In genomic region chr14:96072746-96073145, GRCh38 we compare ENCODE assay signal across 34 cellular contexts.
"Had no signal": no experiment of that assay in that cellular context is flagged by ENCODE, and none has a peak within 500 bp of the region (broad histone marks: within the 10 kb centered on the region; RNA-seq: fewer than 3 reads in every experiment).

No MANE protein-coding gene starts in this region.

- ATAC-seq: activated CD4-positive, CD25-positive, alpha-beta regulatory T cell treated with anti-CD3 and anti-CD28 coated beads, Interleukin-2, amount 50 U/mL, for 24 hours; activated CD8-positive, alpha-beta memory T cell treated with anti-CD3 and anti-CD28 coated beads, Interleukin-2, amount 10 ng/mL, durations not matched to agents 7 days and 5 days; activated CD8-positive, alpha-beta T cell treated with anti-CD3 and anti-CD28 coated beads for 36 hours; activated naive CD4-positive, alpha-beta T cell treated with anti-CD3 and anti-CD28 coated beads, Interleukin-2, amount 50 U/mL, for 72 hours; gastroesophageal sphincter; T-helper 17 cell had no signal

- H3K4me3 ChIP-seq: ascending aorta, breast epithelium, cardiac muscle cell, colonic mucosa, esophagus squamous epithelium, gastroesophageal sphincter had no signal

- H3K4me3 Mint-ChIP-seq: activated B cell treated with CpG ODN at 0.5 μM for 24 hours; activated CD8-positive, alpha-beta memory T cell treated with anti-CD3 and anti-CD28 coated beads, Interleukin-2, amount 10 ng/mL, durations not matched to agents 7 days and 5 days; activated CD8-positive, alpha-beta T cell treated with anti-CD3 and anti-CD28 coated beads for 36 hours; activated naive CD4-positive, alpha-beta T cell treated with anti-CD3 and anti-CD28 coated beads, Interleukin-2, amount 10 ng/mL, durations not matched to agents 7 days and 5 days; activated naive CD8-positive, alpha-beta T cell treated with anti-CD3 and anti-CD28 coated beads, Interleukin-2, amount 10 ng/mL, durations not matched to agents 7 days and 5 days; activated T-helper 1 cell treated with anti-CD3 and anti-CD28 coated beads, Interleukin-12 subunit alpha, Interleukin-12 subunit beta, Interleukin-2, Interleukin-4 antibody, amounts not matched to agents 30 ng/mL and 10 ng/mL and 1 ng/mL, durations not matched to agents 14 hours and 24 hours and 36 hours; brain; T-helper 17 cell; T-helper 2 cell treated with Interferon-gamma antibody and Interleukin-4, amounts not matched to agents 5 μg/mL and 100 μg/mL, for 36 hours had no signal

- H3K27me3 ChIP-seq: ascending aorta, breast epithelium, cardiac muscle cell, colonic mucosa, esophagus squamous epithelium, gastroesophageal sphincter had no signal

- FAIRE-seq: endometrium, endothelial cell of umbilical vein had no signal

- H3K9me3 Mint-ChIP-seq: activated naive CD4-positive, alpha-beta T cell treated with anti-CD3 and anti-CD28 coated beads, Interleukin-2, amount 10 ng/mL, durations not matched to agents 7 days and 5 days; activated naive CD4-positive, alpha-beta T cell treated with anti-CD3 and anti-CD28 coated beads, Interleukin-2, amount 50 U/mL, for 72 hours; activated naive CD8-positive, alpha-beta T cell treated with anti-CD3 and anti-CD28 coated beads, Interleukin-2, amount 10 ng/mL, durations not matched to agents 7 days and 5 days; activated T-helper 1 cell treated with anti-CD3 and anti-CD28 coated beads, Interleukin-12 subunit alpha, Interleukin-12 subunit beta, Interleukin-2, Interleukin-4 antibody, amounts not matched to agents 30 ng/mL and 10 ng/mL and 1 ng/mL, durations not matched to agents 14 hours and 24 hours and 36 hours; activated T-helper 2 cell treated with anti-CD3 and anti-CD28 coated beads, Interferon-gamma antibody, Interleukin-2, Interleukin-4, amounts not matched to agents 10 μg/mL and 5 μg/mL and 100 μg/mL, durations not matched to agents 14 hours and 24 hours and 36 hours; T-helper 2 cell treated with Interferon-gamma antibody and Interleukin-4, amounts not matched to agents 5 μg/mL and 100 μg/mL, for 36 hours had no signal

- H3K4me1 ChIP-seq: ascending aorta, breast epithelium, colonic mucosa, gastroesophageal sphincter had no signal

- H3K27ac ChIP-seq: ascending aorta, breast epithelium, cardiac muscle cell, colonic mucosa, epithelial cell of prostate, esophagus squamous epithelium, gastroesophageal sphincter, WERI-Rb-1 had no signal

- H3K36me3 ChIP-seq: breast epithelium, cardiac muscle cell, colonic mucosa, esophagus squamous epithelium had no signal

- H3K27ac Mint-ChIP-seq: activated B cell treated with CpG ODN at 0.5 μM for 24 hours; activated CD8-positive, alpha-beta memory T cell treated with anti-CD3 and anti-CD28 coated beads, Interleukin-2, amount 10 ng/mL, durations not matched to agents 7 days and 5 days; activated CD8-positive, alpha-beta T cell treated with anti-CD3 and anti-CD28 coated beads for 36 hours; activated naive CD4-positive, alpha-beta T cell treated with anti-CD3 and anti-CD28 coated beads, Interleukin-2, amount 10 ng/mL, durations not matched to agents 7 days and 5 days; activated naive CD4-positive, alpha-beta T cell treated with anti-CD3 and anti-CD28 coated beads, Interleukin-2, amount 50 U/mL, for 72 hours; activated naive CD8-positive, alpha-beta T cell treated with anti-CD3 and anti-CD28 coated beads, Interleukin-2, amount 10 ng/mL, durations not matched to agents 7 days and 5 days; activated T-helper 1 cell treated with anti-CD3 and anti-CD28 coated beads, Interleukin-12 subunit alpha, Interleukin-12 subunit beta, Interleukin-2, Interleukin-4 antibody, amounts not matched to agents 30 ng/mL and 10 ng/mL and 1 ng/mL, durations not matched to agents 14 hours and 24 hours and 36 hours; activated T-helper 2 cell treated with anti-CD3 and anti-CD28 coated beads, Interferon-gamma antibody, Interleukin-2, Interleukin-4, amounts not matched to agents 10 μg/mL and 5 μg/mL and 100 μg/mL, durations not matched to agents 14 hours and 24 hours and 36 hours; brain; T-helper 17 cell; T-helper 2 cell treated with Interferon-gamma antibody and Interleukin-4, amounts not matched to agents 5 μg/mL and 100 μg/mL, for 36 hours had no signal

- DNase-seq: activated B cell treated with CpG ODN at 0.5 μM for 24 hours; activated CD4-positive, alpha-beta T cell treated with anti-CD3 and anti-CD28 coated beads for 48 hours; activated CD4-positive, alpha-beta T cell treated with anti-CD3 and anti-CD28 coated beads, Interleukin-2, amount 50 U/mL, for 1 hour; activated CD4-positive, alpha-beta T cell treated with anti-CD3 and anti-CD28 coated beads, Interleukin-2, amount 50 U/mL, for 48 hours; activated CD8-positive, alpha-beta memory T cell treated with anti-CD3 and anti-CD28 coated beads, Interleukin-2, amount 10 ng/mL, durations not matched to agents 7 days and 5 days; activated CD8-positive, alpha-beta memory T cell treated with anti-CD3 and anti-CD28 coated beads, Interleukin-2, amount 50 U/mL, for 4 hours; activated CD8-positive, alpha-beta T cell treated with anti-CD3 and anti-CD28 coated beads for 36 hours; activated naive CD4-positive, alpha-beta T cell treated with anti-CD3 and anti-CD28 coated beads, Interleukin-2, amount 10 ng/mL, durations not matched to agents 7 days and 5 days; activated naive CD8-positive, alpha-beta T cell treated with anti-CD3 and anti-CD28 coated beads, Interleukin-2, amount 10 ng/mL, durations not matched to agents 7 days and 5 days; activated T-cell treated with anti-CD3 and anti-CD28 coated beads, Interleukin-2, amount 50 U/mL, for 1 hour; activated T-cell treated with anti-CD3 and anti-CD28 coated beads, Interleukin-2, amount 50 U/mL, for 48 hours; central memory CD4-positive, alpha-beta T cell; cerebellar nuclear complex; colonic mucosa; effector CD8-positive, alpha-beta T cell; esophagus squamous epithelium; foreskin melanocyte; T-helper 1 cell; T-helper 17 cell; T1000; WERI-Rb-1 had no signal

- H3K4me1 Mint-ChIP-seq: activated B cell treated with CpG ODN at 0.5 μM for 24 hours; activated CD8-positive, alpha-beta memory T cell treated with anti-CD3 and anti-CD28 coated beads, Interleukin-2, amount 10 ng/mL, durations not matched to agents 7 days and 5 days; activated naive CD4-positive, alpha-beta T cell treated with anti-CD3 and anti-CD28 coated beads, Interleukin-2, amount 10 ng/mL, durations not matched to agents 7 days and 5 days; activated naive CD8-positive, alpha-beta T cell treated with anti-CD3 and anti-CD28 coated beads, Interleukin-2, amount 10 ng/mL, durations not matched to agents 7 days and 5 days; T-helper 17 cell had no signal

- H3K36me3 Mint-ChIP-seq: activated CD8-positive, alpha-beta memory T cell treated with anti-CD3 and anti-CD28 coated beads, Interleukin-2, amount 10 ng/mL, durations not matched to agents 7 days and 5 days; activated naive CD4-positive, alpha-beta T cell treated with anti-CD3 and anti-CD28 coated beads, Interleukin-2, amount 10 ng/mL, durations not matched to agents 7 days and 5 days; activated naive CD4-positive, alpha-beta T cell treated with anti-CD3 and anti-CD28 coated beads, Interleukin-2, amount 50 U/mL, for 72 hours; activated naive CD8-positive, alpha-beta T cell treated with anti-CD3 and anti-CD28 coated beads, Interleukin-2, amount 10 ng/mL, durations not matched to agents 7 days and 5 days had no signal

- H3K9me3 ChIP-seq: ascending aorta, breast epithelium, colonic mucosa, esophagus squamous epithelium, gastroesophageal sphincter had no signal

- H3K27me3 Mint-ChIP-seq: brain had no signal
